Comparison of ENCODE assay signal across 9 cellular contexts in genomic region chr9:128250839-128251558, GRCh38. TPM values are rescaled to one million over a fixed set of nuclear protein-coding genes. Genes with fewer than 3 reads are reported as not detected.
DNase-seq lines count a peak whose midpoint lies in the region; ATAC-seq and TF ChIP-seq lines count a peak whose summit lies in the region.
"Had no signal": no experiment of that assay in that cellular context is flagged by ENCODE, and none has a peak within 500 bp of the region (broad histone marks: within the 10 kb centered on the region; RNA-seq: fewer than 3 reads in every experiment).

No MANE protein-coding gene starts in this region.

- peaks cover 23% of the 10 kb centered on the region for H3K4me1 Mint-ChIP-seq in central memory CD8-positive, alpha-beta T cell
- H3K4me1 Mint-ChIP-seq in neural crest cell (peaks cover 41% of the 10 kb centered on the region), osteocyte (ENCODE audit: unreplicated experiment) (peaks cover 11% of the 10 kb centered on the region)

- H3K27ac Mint-ChIP-seq in central memory CD8-positive, alpha-beta T cell (ENCODE audit: low read depth): peak overlapping the region; percentile 26
- H3K27ac Mint-ChIP-seq in neural crest cell (ENCODE audit: unreplicated experiment) (no peak overlapping the region), osteocyte (ENCODE audit: unreplicated experiment) (no peak overlapping the region)

- DNase-seq in GM06990 (ENCODE audit: extremely low read depth, insufficient read length) (no peak), neural crest cell (ENCODE audit: low read depth, low spot score) (no peak), mucosa of gallbladder (ENCODE audit: low spot score) (no peak), osteocyte (ENCODE audit: extremely low spot score, unreplicated experiment) (no peak), DMS153 (lab: John Stamatoyannopoulos, UW) (no peak)
- peak in 1 of 2 donors; percentile 16 for DNase-seq in central memory CD8-positive, alpha-beta T cell (ENCODE audit: low spot score in 2 of 2)
- DNase-seq: NCI-H1092 had no signal

- H3K4me3 ChIP-seq in GM06990 (replicated peaks; ENCODE audit: low read depth, low read length): peak overlapping the region; percentile 39

- ATAC-seq in HG03460 (IDR thresholded peaks at IDR 0.05; ENCODE audit: unreplicated experiment) (peak; percentile 13), GM21529 (IDR thresholded peaks at IDR 0.05; ENCODE audit: unreplicated experiment) (no peak)
- no peak for ATAC-seq in central memory CD8-positive, alpha-beta T cell (replicated peaks; ENCODE audit: extremely low read depth, poor library complexity, severe bottlenecking)

- H3K36me3 ChIP-seq in GM06990 (ENCODE audit: control insufficient read depth, insufficient read depth, low read length): no peaks in the 10 kb centered on the region

- no peak for TF ChIP-seq CTCF in GM06990 (IDR thresholded peaks at IDR 0.05; ENCODE audit: insufficient read depth, low read length, poor library complexity, severe bottlenecking)
- TF ChIP-seq CTCF in neural crest cell (conservative IDR thresholded peaks at IDR 0.05): no peak
- no peak for TF ChIP-seq CTCF in osteocyte (IDR thresholded peaks at IDR 0.05)

- H3K4me3 Mint-ChIP-seq in central memory CD8-positive, alpha-beta T cell: peak overlapping the region; percentile 71
- H3K4me3 Mint-ChIP-seq in neural crest cell (peak overlapping the region; percentile 88), osteocyte (ENCODE audit: unreplicated experiment) (no peak overlapping the region)

- H3K27me3 ChIP-seq in GM06990 (replicated peaks; ENCODE audit: control insufficient read depth, insufficient read depth, low read length): peaks cover 1% of the 10 kb centered on the region; the same call in 1 of the 2 replicates

- H3K9me3 Mint-ChIP-seq in central memory CD8-positive, alpha-beta T cell: no peaks in the 10 kb centered on the region
- H3K9me3 Mint-ChIP-seq in neural crest cell (no peaks in the 10 kb centered on the region), osteocyte (ENCODE audit: unreplicated experiment) (no peaks in the 10 kb centered on the region)

- H3K36me3 Mint-ChIP-seq in central memory CD8-positive, alpha-beta T cell (ENCODE audit: insufficient read depth): peaks cover 3% of the 10 kb centered on the region
- H3K36me3 Mint-ChIP-seq in neural crest cell (ENCODE audit: low read depth): peaks cover 5% of the 10 kb centered on the region
- peaks cover 6% of the 10 kb centered on the region for H3K36me3 Mint-ChIP-seq in osteocyte (ENCODE audit: unreplicated experiment)

- peaks cover 9% of the 10 kb centered on the region for H3K27me3 Mint-ChIP-seq in central memory CD8-positive, alpha-beta T cell
- H3K27me3 Mint-ChIP-seq in neural crest cell (ENCODE audit: low read depth): peaks cover 5% of the 10 kb centered on the region
- H3K27me3 Mint-ChIP-seq in osteocyte (ENCODE audit: unreplicated experiment): no peaks in the 10 kb centered on the region

RNA-seq across cellular contexts. Expression of gene GOLGA2, which starts 24.8 kb away (rescaled TPM):
- total RNA-seq in neural crest cell (56.9 and 64.1 TPM in 2 replicates), mucosa of gallbladder (117 TPM), osteocyte (176 and 184 TPM in 2 replicates)

RNA-seq across cellular contexts. Expression of gene SWI5, which starts 25.1 kb away (rescaled TPM):
- 17.1 and 20.7 TPM in 2 replicates for total RNA-seq in neural crest cell
- 26.9 TPM for total RNA-seq in mucosa of gallbladder
- 24.7 and 26.4 TPM in 2 replicates for total RNA-seq in osteocyte

RNA-seq across cellular contexts. Expression of gene DNM1, which starts 47.8 kb away (rescaled TPM):
- total RNA-seq in neural crest cell (84.0 and 87.2 TPM in 2 replicates), mucosa of gallbladder (135 TPM), osteocyte (40.2 and 45.4 TPM in 2 replicates)

RNA-seq across cellular contexts. Expression of gene CIZ1, which starts 59.6 kb away (rescaled TPM):
- 201 and 226 TPM in 2 replicates for total RNA-seq in neural crest cell
- total RNA-seq in mucosa of gallbladder: 109 TPM
- total RNA-seq in osteocyte: 147 and 170 TPM in 2 replicates
